In genomic region chr1:94254073-94254810, GRCh38 we compare ENCODE assay signal across 1 cellular context.
TF ChIP-seq lines count a peak whose summit lies in the region.

No MANE protein-coding gene starts in this region.

TF ChIP-seq in GM23338, 12 proteins besides CTCF, POLR2A, EP300 and RAD21 (continued from another document):
- TF ChIP-seq POLR2AphosphoS5 (IDR thresholded peaks at IDR 0.05; ENCODE audit: low read depth): no peak
